8 cellular contexts compared by ENCODE assay signal in genomic region chr6:24716602-24717148, GRCh38. TPM values are rescaled to one million over a fixed set of nuclear protein-coding genes. Genes with fewer than 3 reads are reported as not detected.
A peak's percentile ranks its signal among the peaks of the same experiment; 100 is the strongest.
DNase-seq lines count a peak whose midpoint lies in the region; FAIRE-seq and TF ChIP-seq lines count a peak whose summit lies in the region.
"Not testable (repeated sequence)": the region's sequence is repeated elsewhere in the genome, so short reads cannot be mapped to it uniquely, and the experiment has no call there.

No MANE protein-coding gene starts in this region.

- not testable (repeated sequence) for TF ChIP-seq RAD21 in H1 (IDR thresholded peaks at IDR 0.05 in 1 of 2, conservative IDR thresholded peaks at IDR 0.05 in 1 of 2; ENCODE audit: low read depth in 2 of 2, low read length in 2 of 2); neural cell (conservative IDR thresholded peaks at IDR 0.05)

- intact Hi-C loops in spleen (cut with DNase I; ENCODE audit: low total_unique reads) = not testable (repeated sequence)

- not testable (repeated sequence) for H3F3A ChIP-seq in neural cell (ENCODE audit: insufficient read depth, low read length, poor library complexity, severe bottlenecking)

- H3K36me3 ChIP-seq in HEK293 (ENCODE audit: control insufficient read depth in 2 of 2, insufficient read depth in 1 of 2, low read length in 2 of 2) (peaks cover 43 to 70% of the 10 kb centered on the region in 2 experiments), H1 (ENCODE audit: control insufficient read depth in 2 of 4, insufficient read depth in 4 of 4, low read length in 3 of 4) (peaks cover 16 to 63% (median 36%) of the 10 kb centered on the region in 4 experiments), iPS-18a (ENCODE audit: control insufficient read depth, low read depth, low read length) (peaks cover 59% of the 10 kb centered on the region), spleen (peaks cover 0 to 72% (median 50%) of the 10 kb centered on the region in 6 donors)
- H3K36me3 ChIP-seq in neural cell (ENCODE audit: insufficient read depth, low read length) = not testable (repeated sequence)

- H3K79me1 ChIP-seq in H1 (ENCODE audit: low read depth, low read length) = not testable (repeated sequence)

- H3K27ac ChIP-seq in AG04450 (ENCODE audit: low read depth, low read length); HEK293 (ENCODE audit: extremely low read depth, low read depth, low read length); H1 (ENCODE audit: low read depth, low read length); iPS-18a (ENCODE audit: low read length); neural cell (ENCODE audit: low read length): not testable (repeated sequence)
- H3K27ac ChIP-seq in spleen = peak overlapping the region in 5 of 8 donors; percentile 23 to 100 (median 100)

- peak overlapping the region; percentile 97 for H3K4me3 Mint-ChIP-seq in T-helper 1 cell treated with Interleukin-12 subunit alpha and Interleukin-12 subunit beta and Interleukin-4 antibody, amounts not matched to agents 30 μg/mL and 1 μg/mL, for 36 hours
- peak overlapping the region; percentile 100 for H3K4me3 Mint-ChIP-seq in activated naive CD8-positive, alpha-beta T cell treated with anti-CD3 and anti-CD28 coated beads for 36 hours

- not testable (repeated sequence) for H4K5ac ChIP-seq in H1 (ENCODE audit: insufficient read length, low read depth, low read length)

- peaks cover 49% of the 10 kb centered on the region for H3K4me1 Mint-ChIP-seq in T-helper 1 cell treated with Interleukin-12 subunit alpha and Interleukin-12 subunit beta and Interleukin-4 antibody, amounts not matched to agents 30 μg/mL and 1 μg/mL, for 36 hours (ENCODE audit: low read depth)
- peaks cover 56% of the 10 kb centered on the region for H3K4me1 Mint-ChIP-seq in activated naive CD8-positive, alpha-beta T cell treated with anti-CD3 and anti-CD28 coated beads for 36 hours

- H3K18ac ChIP-seq in H1 (ENCODE audit: extremely low read depth, low read length) = not testable (repeated sequence)

- H3K4me2 ChIP-seq in H1 (ENCODE audit: insufficient read depth in 1 of 2, low read depth in 2 of 2, low read length in 2 of 2) = peak overlapping the region; percentile 79 to 96; a peak in 3 of 4 replicates
- peak overlapping the region; percentile 82 for H3K4me2 ChIP-seq in neural cell (ENCODE audit: low read length)

- H2AK5ac ChIP-seq in H1 (ENCODE audit: low read depth, low read length) = not testable (repeated sequence)

- H3K4ac ChIP-seq in H1 (replicated peaks; ENCODE audit: insufficient read length, low read depth, low read length) = not testable (repeated sequence)

- H3K79me2 ChIP-seq in H1 (ENCODE audit: control insufficient read depth in 1 of 2, insufficient read depth in 2 of 2, low read length in 2 of 2) = peaks cover 20 to 89% of the 10 kb centered on the region in 2 experiments
- H3K79me2 ChIP-seq in neural cell (replicated peaks; ENCODE audit: insufficient read depth, low read length) = peaks cover 74% of the 10 kb centered on the region

- H2BK120ac ChIP-seq in H1 (replicated peaks; ENCODE audit: low read depth, low read length) = not testable (repeated sequence)

- H4K8ac ChIP-seq in H1 (ENCODE audit: extremely low read depth, insufficient read depth, low read length) = not testable (repeated sequence)

- H3K9me2 ChIP-seq in neural cell (ENCODE audit: insufficient read depth, low read length) = not testable (repeated sequence)

- TF ChIP-seq EP300 in H1 (IDR thresholded peaks at IDR 0.05; ENCODE audit: borderline replicate concordance in 1 of 2, low read depth in 2 of 2, low read length in 2 of 2); neural cell (conservative IDR thresholded peaks at IDR 0.05; ENCODE audit: poor library complexity, severe bottlenecking): not testable (repeated sequence)

- not testable (repeated sequence) for H3K14ac ChIP-seq in H1 (ENCODE audit: insufficient read length)

- H3K9me3 ChIP-seq in AG04450 (ENCODE audit: control insufficient read depth, insufficient read depth, low read length); HEK293 (ENCODE audit: control insufficient read depth, insufficient read depth, low read depth, low read length); H1 (ENCODE audit: insufficient read depth in 2 of 2, low read depth in 1 of 2, low read length in 1 of 2); iPS-18a (ENCODE audit: control insufficient read depth, low read depth, low read length); neural cell (ENCODE audit: low read length); spleen: not testable (repeated sequence)

- H3K56ac ChIP-seq in H1 (replicated peaks; ENCODE audit: insufficient read length, low read depth, low read length) = not testable (repeated sequence)

- H2BK15ac ChIP-seq in H1 (ENCODE audit: low read length) = not testable (repeated sequence)

- FAIRE-seq in H1 (lab: Jason Lieb, UNC) = not testable (repeated sequence)

- H3K4me1 ChIP-seq in HEK293 (ENCODE audit: control insufficient read depth, insufficient read depth, low read length); H1 (replicated peaks in 1 of 4; ENCODE audit: control insufficient read depth in 3 of 4, insufficient read depth in 4 of 4, low read length in 3 of 4): not testable (repeated sequence)
- H3K4me1 ChIP-seq in iPS-18a (ENCODE audit: control insufficient read depth, low read depth, low read length) (peaks cover 12% of the 10 kb centered on the region), spleen (peaks cover 42 to 80% (median 77%) of the 10 kb centered on the region in 6 donors)

- DNase-seq in AG04450 (ENCODE audit: low read depth, low spot score); activated naive CD8-positive, alpha-beta T cell treated with anti-CD3 and anti-CD28 coated beads for 36 hours; H1 (ENCODE audit: low read depth in 1 of 2, low spot score in 2 of 2); spleen: not testable (repeated sequence)

- not testable (repeated sequence) for H3K9ac ChIP-seq in H1 (replicated peaks in 1 of 4; ENCODE audit: extremely low read depth in 1 of 4, low read depth in 3 of 4, low read length in 3 of 4); iPS-18a (ENCODE audit: low read length); neural cell (ENCODE audit: low read length)

- TF ChIP-seq POLR2A in H1 (IDR thresholded peaks at IDR 0.05; ENCODE audit: control extremely low read depth in 1 of 2, low read depth in 2 of 2, low read length in 2 of 2); spleen (IDR thresholded peaks at IDR 0.05): not testable (repeated sequence)

- POLR2A ChIA-PET in AG04450 (lab: Yijun Ruan, JAX) = not testable (repeated sequence)
- POLR2A ChIA-PET in HEK293 (lab: Yijun Ruan, JAX) (interaction anchor here (3.8 kb wide), 1 partner anchor 59 kb away, joined by 28 read pairs; the partner anchor contains the start of gene GMNN), H1 (lab: Charles Lee; ENCODE audit: partially characterized antibody) (interaction anchor here (0.7 to 3.7 kb wide), 10 partner anchors 8 to 144 kb away, joined by 3 to 31 read pairs (median 5); partner anchors contain the start of gene ACOT13)

- CTCF ChIA-PET in AG04450 (lab: Charles Lee) = interaction anchor here (1.0 kb wide), 2 partner anchors 50 to 135 kb away, joined by 5 to 6 read pairs; no protein-coding TSS in a partner anchor
- CTCF ChIA-PET in HEK293 (lab: Yijun Ruan, JAX) = interaction anchor here (0.6 kb wide), 1 partner anchor 328 kb away, joined by 6 read pairs; no protein-coding TSS in a partner anchor
- CTCF ChIA-PET in H1 (lab: Charles Lee; ENCODE audit: partially characterized antibody) = interaction anchor here (1.0 kb wide), 1 partner anchor 43 kb away, joined by 3 read pairs; no protein-coding TSS in a partner anchor

- not testable (repeated sequence) for H2AFZ ChIP-seq in H1 (ENCODE audit: low read length); neural cell (ENCODE audit: low read depth, low read length)

- not testable (repeated sequence) for H2BK20ac ChIP-seq in H1 (ENCODE audit: low read length)

- peak overlapping the region; percentile 89 for H3K4me3 ChIP-seq in AG04450 (ENCODE audit: low read depth, low read length)
- H3K4me3 ChIP-seq in HEK293 (ENCODE audit: low read depth, low read length) = not testable (repeated sequence)
- peak overlapping the region in 1 of 4 experiments; percentile 92; a peak in 2 of 8 replicates for H3K4me3 ChIP-seq in H1 (ENCODE audit: extremely low read depth in 1 of 4, insufficient read depth in 2 of 4, low read depth in 3 of 4, low read length in 4 of 4)
- peak overlapping the region; percentile 98 for H3K4me3 ChIP-seq in iPS-18a (ENCODE audit: low read length)
- H3K4me3 ChIP-seq in neural cell (ENCODE audit: low read length) = peak overlapping the region; percentile 78
- H3K4me3 ChIP-seq in spleen = peak overlapping the region in 7 of 8 donors; percentile 4 to 83 (median 71)

- not testable (repeated sequence) for H3K23me2 ChIP-seq in H1 (ENCODE audit: low read depth, low read length)

- 87% methylated on average over 7 of the region's 7 CpGs; no CpG with 5 or more reads in 1 of the 2 experiments for WGBS in H1 (ENCODE audit: extremely low coverage in 1 of 2, insufficient coverage in 1 of 2, insufficient read length in 1 of 2, insufficient replicate concordance in 2 of 2, low coverage in 1 of 2, low lambda C conversion rate in 2 of 2, missing lambda C conversion rate in 1 of 2), 2 experiments
- 83 to 94% (median 85%) methylated on average over 7 of the region's 7 CpGs for WGBS in spleen, 5 donors

- H3K23ac ChIP-seq in H1 (ENCODE audit: insufficient read length) = not testable (repeated sequence)

- H3K27me3 Mint-ChIP-seq in T-helper 1 cell treated with Interleukin-12 subunit alpha and Interleukin-12 subunit beta and Interleukin-4 antibody, amounts not matched to agents 30 μg/mL and 1 μg/mL, for 36 hours (ENCODE audit: low read depth); activated naive CD8-positive, alpha-beta T cell treated with anti-CD3 and anti-CD28 coated beads for 36 hours: not testable (repeated sequence)

- H2BK12ac ChIP-seq in H1 (ENCODE audit: low read depth, low read length) = not testable (repeated sequence)

- not testable (repeated sequence) for TF ChIP-seq CTCF in AG04450 (IDR thresholded peaks at IDR 0.05; ENCODE audit: low read depth, low read length); HEK293 (tag by site-specific recombination; IDR thresholded peaks at IDR 0.05); H1 (IDR thresholded peaks at IDR 0.05; ENCODE audit: control extremely low read depth in 1 of 3, insufficient read depth in 1 of 3, low read depth in 1 of 3, low read length in 3 of 3); neural cell (IDR thresholded peaks at IDR 0.05; ENCODE audit: poor library complexity, severe bottlenecking); spleen (IDR thresholded peaks at IDR 0.05 in 8 of 11, conservative IDR thresholded peaks at IDR 0.05 in 3 of 11)

- H2BK5ac ChIP-seq in H1 (ENCODE audit: low read depth, low read length) = not testable (repeated sequence)

- H3K27ac Mint-ChIP-seq in T-helper 1 cell treated with Interleukin-12 subunit alpha and Interleukin-12 subunit beta and Interleukin-4 antibody, amounts not matched to agents 30 μg/mL and 1 μg/mL, for 36 hours = not testable (repeated sequence)
- H3K27ac Mint-ChIP-seq in activated naive CD8-positive, alpha-beta T cell treated with anti-CD3 and anti-CD28 coated beads for 36 hours = peak overlapping the region; percentile 8

- not testable (repeated sequence) for H4K91ac ChIP-seq in H1 (replicated peaks; ENCODE audit: insufficient read length, low read length)

- H4K20me1 ChIP-seq in H1 (replicated peaks in 1 of 2; ENCODE audit: control insufficient read depth in 1 of 2, insufficient read depth in 2 of 2, low read length in 2 of 2) = peaks cover 14 to 17% of the 10 kb centered on the region in 2 experiments
- not testable (repeated sequence) for H4K20me1 ChIP-seq in neural cell (ENCODE audit: insufficient read depth)

- peaks cover 59% of the 10 kb centered on the region for H3K36me3 Mint-ChIP-seq in T-helper 1 cell treated with Interleukin-12 subunit alpha and Interleukin-12 subunit beta and Interleukin-4 antibody, amounts not matched to agents 30 μg/mL and 1 μg/mL, for 36 hours (ENCODE audit: low read depth)
- peaks cover 72% of the 10 kb centered on the region for H3K36me3 Mint-ChIP-seq in activated naive CD8-positive, alpha-beta T cell treated with anti-CD3 and anti-CD28 coated beads for 36 hours

- not testable (repeated sequence) for H3K9me3 Mint-ChIP-seq in T-helper 1 cell treated with Interleukin-12 subunit alpha and Interleukin-12 subunit beta and Interleukin-4 antibody, amounts not matched to agents 30 μg/mL and 1 μg/mL, for 36 hours; activated naive CD8-positive, alpha-beta T cell treated with anti-CD3 and anti-CD28 coated beads for 36 hours

- not testable (repeated sequence) for H3K27me3 ChIP-seq in AG04450 (ENCODE audit: control insufficient read depth, insufficient read depth, low read length); H1 (replicated peaks in 1 of 4; ENCODE audit: control insufficient read depth in 3 of 4, extremely low read depth in 1 of 4, insufficient read depth in 3 of 4, low read length in 3 of 4); iPS-18a (ENCODE audit: control insufficient read depth, insufficient read depth, low read length); neural cell (ENCODE audit: insufficient read depth, low read depth, low read length); spleen (replicated peaks in 1 of 7)

RNA-seq across cellular contexts. Expression of gene C6orf62, which starts 2.3 kb away (rescaled TPM):
- polyA plus RNA-seq in AG04450 (2011; rRNA removed) (76.4 and 111 TPM in 2 replicates), H1 (2011; rRNA removed) (23.8 and 25.6 TPM in 2 replicates), neural cell (105 and 107 TPM in 2 replicates), spleen (10 to 100 TPM; 75.5 to 87.3 (median 78.6) TPM)
- polyA minus RNA-seq in AG04450 (2011; rRNA and poly(A)+ RNA removed) = 71.2 and 96.7 TPM in 2 replicates
- 100 to 1,000 TPM; 110 to 111 TPM for total RNA-seq in activated naive CD8-positive, alpha-beta T cell treated with anti-CD3 and anti-CD28 coated beads for 36 hours
- total RNA-seq in H1 (2021; fragmentation: NEBNext Ultra II Directional; extraction: Animal tissue kit (Norgen Biotek cat#: 25700)) = 100 and 101 TPM in 2 replicates
- polyA plus RNA-seq in H1 (2011; cell fraction: cytosol; rRNA removed) = 37.7 TPM
- 26.8 TPM for polyA plus RNA-seq in H1 (2011; cell fraction: nucleus; rRNA removed)
- 47.6 to 69.2 TPM (median 54.8 TPM) in 4 replicates for polyA plus RNA-seq in H1 (2012, experiment 1 of 2)
- 8.5 TPM for polyA plus RNA-seq in H1 (2012, experiment 2 of 2)
- polyA plus RNA-seq in H1 (2013, experiment 1 of 2) = 67.7 TPM
- 63.3 TPM for polyA plus RNA-seq in H1 (2013, experiment 2 of 2)
- polyA minus RNA-seq in H1 (2011; rRNA and poly(A)+ RNA removed) = 61.3 and 93.0 TPM in 2 replicates
- polyA minus RNA-seq in H1 (2011; cell fraction: cytosol; rRNA and poly(A)+ RNA removed) = 41.5 TPM
- polyA minus RNA-seq in H1 (2011; cell fraction: nucleus; rRNA and poly(A)+ RNA removed) = 66.3 TPM
- polyA minus RNA-seq in neural cell = 82.0 and 96.9 TPM in 2 replicates
- 100 to 1,000 TPM; 129 to 193 (median 146) TPM for total RNA-seq in spleen

RNA-seq across cellular contexts. Expression of gene ACOT13, which starts 49.8 kb away (rescaled TPM):
- polyA plus RNA-seq in AG04450 (2011; rRNA removed) = 43.8 and 50.3 TPM in 2 replicates
- 4.5 and 10.3 TPM in 2 replicates for polyA minus RNA-seq in AG04450 (2011; rRNA and poly(A)+ RNA removed)
- total RNA-seq in activated naive CD8-positive, alpha-beta T cell treated with anti-CD3 and anti-CD28 coated beads for 36 hours = 10 to 100 TPM; 22.9 to 24.2 TPM
- total RNA-seq in H1 (2021; fragmentation: NEBNext Ultra II Directional; extraction: Animal tissue kit (Norgen Biotek cat#: 25700)) = 40.6 and 42.8 TPM in 2 replicates
- 16.4 and 27.6 TPM in 2 replicates for polyA plus RNA-seq in H1 (2011; rRNA removed)
- 37.1 TPM for polyA plus RNA-seq in H1 (2011; cell fraction: cytosol; rRNA removed)
- polyA plus RNA-seq in H1 (2011; cell fraction: nucleus; rRNA removed) = 13.0 TPM
- polyA plus RNA-seq in H1 (2012, experiment 1 of 2) = 32.1 to 43.2 TPM (median 40.1 TPM) in 4 replicates
- 6.6 TPM for polyA plus RNA-seq in H1 (2012, experiment 2 of 2)
- polyA plus RNA-seq in H1 (2013, experiment 1 of 2) = 62.8 TPM
- 64.9 TPM for polyA plus RNA-seq in H1 (2013, experiment 2 of 2)
- 6.6 and 16.4 TPM in 2 replicates for polyA minus RNA-seq in H1 (2011; rRNA and poly(A)+ RNA removed)
- 7.2 TPM for polyA minus RNA-seq in H1 (2011; cell fraction: cytosol; rRNA and poly(A)+ RNA removed)
- polyA minus RNA-seq in H1 (2011; cell fraction: nucleus; rRNA and poly(A)+ RNA removed) = 7.5 TPM
- 9.9 and 14.2 TPM in 2 replicates for polyA plus RNA-seq in neural cell
- 7.5 and 9.6 TPM in 2 replicates for polyA minus RNA-seq in neural cell
- 10 to 100 TPM in 4 of 7 donors, 1 to 10 TPM in 3; 3.5 to 14.2 (median 11.4) TPM for total RNA-seq in spleen
- polyA plus RNA-seq in spleen = 10 to 100 TPM; 12.2 to 18.6 (median 14.2) TPM

RNA-seq across cellular contexts. Expression of gene TDP2, which starts 50.0 kb away (rescaled TPM):
- polyA plus RNA-seq in AG04450 (2011; rRNA removed) = 36.3 and 46.6 TPM in 2 replicates
- polyA minus RNA-seq in AG04450 (2011; rRNA and poly(A)+ RNA removed) = 19.9 and 21.2 TPM in 2 replicates
- 10 to 100 TPM; 43.7 to 45.9 TPM for total RNA-seq in activated naive CD8-positive, alpha-beta T cell treated with anti-CD3 and anti-CD28 coated beads for 36 hours
- 51.6 and 52.6 TPM in 2 replicates for total RNA-seq in H1 (2021; fragmentation: NEBNext Ultra II Directional; extraction: Animal tissue kit (Norgen Biotek cat#: 25700))
- polyA plus RNA-seq in H1 (2011; rRNA removed) = 13.2 and 18.8 TPM in 2 replicates
- 34.6 TPM for polyA plus RNA-seq in H1 (2011; cell fraction: cytosol; rRNA removed)
- 16.3 TPM for polyA plus RNA-seq in H1 (2011; cell fraction: nucleus; rRNA removed)
- 40.3 to 51.0 TPM (median 45.2 TPM) in 4 replicates for polyA plus RNA-seq in H1 (2012, experiment 1 of 2)
- 5.7 TPM for polyA plus RNA-seq in H1 (2012, experiment 2 of 2)
- 32.1 TPM for polyA plus RNA-seq in H1 (2013, experiment 1 of 2)
- polyA plus RNA-seq in H1 (2013, experiment 2 of 2) = 32.6 TPM
- polyA minus RNA-seq in H1 (2011; rRNA and poly(A)+ RNA removed) = 18.5 and 23.7 TPM in 2 replicates
- 27.1 TPM for polyA minus RNA-seq in H1 (2011; cell fraction: cytosol; rRNA and poly(A)+ RNA removed)
- 41.3 TPM for polyA minus RNA-seq in H1 (2011; cell fraction: nucleus; rRNA and poly(A)+ RNA removed)
- polyA plus RNA-seq in neural cell = 49.0 and 53.4 TPM in 2 replicates
- polyA minus RNA-seq in neural cell = 45.5 and 49.9 TPM in 2 replicates
- 10 to 100 TPM; 42.9 to 61.7 (median 46.7) TPM for total RNA-seq in spleen
- polyA plus RNA-seq in spleen = 10 to 100 TPM; 36.0 to 43.7 (median 38.4) TPM

RNA-seq across cellular contexts. Expression of gene GMNN, which starts 58.1 kb away (rescaled TPM):
- polyA plus RNA-seq in AG04450 (2011; rRNA removed) = 17.4 and 22.0 TPM in 2 replicates
- polyA minus RNA-seq in AG04450 (2011; rRNA and poly(A)+ RNA removed) = 5.4 and 6.3 TPM in 2 replicates
- total RNA-seq in activated naive CD8-positive, alpha-beta T cell treated with anti-CD3 and anti-CD28 coated beads for 36 hours = 10 to 100 TPM; 74.1 to 75.8 TPM
- 101 TPM in 2 replicates for total RNA-seq in H1 (2021; fragmentation: NEBNext Ultra II Directional; extraction: Animal tissue kit (Norgen Biotek cat#: 25700))
- polyA plus RNA-seq in H1 (2011; rRNA removed) = 60.8 and 65.9 TPM in 2 replicates
- polyA plus RNA-seq in H1 (2011; cell fraction: cytosol; rRNA removed) = 79.2 TPM
- polyA plus RNA-seq in H1 (2011; cell fraction: nucleus; rRNA removed) = 36.8 TPM
- 67.9 to 96.3 TPM (median 74.9 TPM) in 4 replicates for polyA plus RNA-seq in H1 (2012, experiment 1 of 2)
- polyA plus RNA-seq in H1 (2012, experiment 2 of 2) = 13.6 TPM
- polyA plus RNA-seq in H1 (2013, experiment 1 of 2) = 90.1 TPM
- polyA plus RNA-seq in H1 (2013, experiment 2 of 2) = 89.1 TPM
- 28.1 and 33.9 TPM in 2 replicates for polyA minus RNA-seq in H1 (2011; rRNA and poly(A)+ RNA removed)
- 34.9 TPM for polyA minus RNA-seq in H1 (2011; cell fraction: cytosol; rRNA and poly(A)+ RNA removed)
- 50.7 TPM for polyA minus RNA-seq in H1 (2011; cell fraction: nucleus; rRNA and poly(A)+ RNA removed)
- polyA plus RNA-seq in neural cell = 11.5 and 13.8 TPM in 2 replicates
- polyA minus RNA-seq in neural cell = 7.3 and 9.3 TPM in 2 replicates
- 10 to 100 TPM; 11.1 to 32.3 (median 16.7) TPM for total RNA-seq in spleen
- 10 to 100 TPM; 12.4 to 17.3 (median 13.9) TPM for polyA plus RNA-seq in spleen
